ENCODE assay signal across 21 cellular contexts in genomic region chr4:146976145-146976544, GRCh38. TPM values are rescaled to one million over a fixed set of nuclear protein-coding genes. Genes with fewer than 3 reads are reported as not detected.
"Had no signal": no experiment of that assay in that cellular context is flagged by ENCODE, and none has a peak within 500 bp of the region (broad histone marks: within the 10 kb centered on the region; RNA-seq: fewer than 3 reads in every experiment).

No MANE protein-coding gene starts in this region.

- H3K36me3 Mint-ChIP-seq: activated CD4-positive, alpha-beta memory T cell treated with anti-CD3 and anti-CD28 coated beads for 36 hours; activated CD8-positive, alpha-beta memory T cell treated with anti-CD3 and anti-CD28 coated beads, Interleukin-2, amount 10 ng/mL, durations not matched to agents 7 days and 5 days; activated naive CD4-positive, alpha-beta T cell treated with anti-CD3 and anti-CD28 coated beads, Interleukin-2, amount 50 U/mL, for 24 hours; brain; naive thymus-derived CD8-positive, alpha-beta T cell; T-cell had no signal

- ATAC-seq: activated CD8-positive, alpha-beta memory T cell treated with anti-CD3 and anti-CD28 coated beads, Interleukin-2, amount 10 ng/mL, durations not matched to agents 7 days and 5 days; heart left ventricle; left lung; naive thymus-derived CD8-positive, alpha-beta T cell; right cardiac atrium; T-cell; upper lobe of right lung had no signal

- H3K4me3 ChIP-seq: heart left ventricle, left lung, mucosa of descending colon, stomach, thoracic aorta, upper lobe of right lung had no signal

- H3K36me3 ChIP-seq: heart left ventricle, left lung, stomach, thoracic aorta, upper lobe of right lung had no signal

- DNase-seq: activated CD4-positive, alpha-beta memory T cell treated with anti-CD3 and anti-CD28 coated beads for 36 hours; activated CD8-positive, alpha-beta memory T cell treated with anti-CD3 and anti-CD28 coated beads, Interleukin-2, amount 10 ng/mL, durations not matched to agents 7 days and 5 days; activated T-cell treated with anti-CD3 and anti-CD28 coated beads, Interleukin-2, amount 50 U/mL, for 1 hour; central memory CD4-positive, alpha-beta T cell; cortex of kidney; effector CD8-positive, alpha-beta T cell; foreskin melanocyte; heart left ventricle; left lung; naive thymus-derived CD8-positive, alpha-beta T cell; right cardiac atrium; stomach; T-cell; T-helper 9 cell; upper lobe of right lung had no signal

- H3K4me1 ChIP-seq: heart left ventricle, left lung, stomach, upper lobe of right lung had no signal

- H3K4me3 Mint-ChIP-seq: activated CD4-positive, alpha-beta memory T cell treated with anti-CD3 and anti-CD28 coated beads for 36 hours; activated CD8-positive, alpha-beta memory T cell treated with anti-CD3 and anti-CD28 coated beads, Interleukin-2, amount 10 ng/mL, durations not matched to agents 7 days and 5 days; activated naive CD4-positive, alpha-beta T cell treated with anti-CD3 and anti-CD28 coated beads, Interleukin-2, amount 50 U/mL, for 24 hours; brain; naive thymus-derived CD8-positive, alpha-beta T cell; T-cell had no signal

- H3K27me3 Mint-ChIP-seq: brain had no signal

- H3K9me3 Mint-ChIP-seq: activated CD4-positive, alpha-beta memory T cell treated with anti-CD3 and anti-CD28 coated beads for 36 hours; activated naive CD4-positive, alpha-beta T cell treated with anti-CD3 and anti-CD28 coated beads, Interleukin-2, amount 50 U/mL, for 24 hours; brain; naive thymus-derived CD8-positive, alpha-beta T cell; T-cell had no signal

- H3K27ac ChIP-seq: heart left ventricle, left lung, stomach, thoracic aorta, upper lobe of right lung had no signal

- H3K27ac Mint-ChIP-seq: activated CD4-positive, alpha-beta memory T cell treated with anti-CD3 and anti-CD28 coated beads for 36 hours; activated CD8-positive, alpha-beta memory T cell treated with anti-CD3 and anti-CD28 coated beads, Interleukin-2, amount 10 ng/mL, durations not matched to agents 7 days and 5 days; activated naive CD4-positive, alpha-beta T cell treated with anti-CD3 and anti-CD28 coated beads, Interleukin-2, amount 50 U/mL, for 24 hours; brain; naive thymus-derived CD8-positive, alpha-beta T cell; T-cell had no signal

- H3K27me3 ChIP-seq: left lung, stomach, upper lobe of right lung had no signal

- H3K4me1 Mint-ChIP-seq: activated CD8-positive, alpha-beta memory T cell treated with anti-CD3 and anti-CD28 coated beads, Interleukin-2, amount 10 ng/mL, durations not matched to agents 7 days and 5 days; activated naive CD4-positive, alpha-beta T cell treated with anti-CD3 and anti-CD28 coated beads, Interleukin-2, amount 50 U/mL, for 24 hours; T-cell had no signal

- H3K9me3 ChIP-seq: heart left ventricle, left lung, mucosa of descending colon, stomach, thoracic aorta, upper lobe of right lung had no signal

RNA-seq across cellular contexts. Expression of gene TTC29, which starts 30.5 kb away (rescaled TPM):
- total RNA-seq: activated CD4-positive, alpha-beta memory T cell treated with anti-CD3 and anti-CD28 coated beads for 36 hours; activated CD8-positive, alpha-beta memory T cell treated with anti-CD3 and anti-CD28 coated beads, Interleukin-2, amount 10 ng/mL, durations not matched to agents 7 days and 5 days; fibroblast of lung; mucosa of descending colon; naive thymus-derived CD8-positive, alpha-beta T cell; posterior vena cava; T-cell; thoracic aorta; upper lobe of right lung had no signal
- polyA plus RNA-seq: naive thymus-derived CD8-positive, alpha-beta T cell; stomach had no signal
